ENCODE assay signal across 20 cellular contexts in the genomic region with DNA sequence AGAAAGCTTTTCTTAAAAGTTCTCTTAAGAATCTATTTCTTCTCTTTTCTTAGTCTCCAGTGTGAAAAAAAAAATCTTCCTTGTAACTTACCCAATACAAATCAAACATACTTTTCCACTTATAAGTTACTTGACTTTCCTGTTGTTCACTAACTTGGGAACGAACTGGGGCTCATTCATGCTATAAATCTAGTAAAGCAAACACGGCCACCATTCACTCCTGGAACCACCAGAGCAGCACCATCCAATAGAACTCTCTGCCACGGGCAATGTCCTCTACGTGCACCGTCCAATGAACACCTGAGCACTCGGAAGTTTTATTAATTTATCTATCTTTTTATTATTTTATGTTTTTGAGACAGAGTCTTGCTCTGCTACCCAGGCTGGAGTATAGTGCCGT. TPM values are rescaled to one million over a fixed set of nuclear protein-coding genes. Genes with fewer than 3 reads are reported as not detected.
DNase-seq lines count a peak whose midpoint lies in the region; ATAC-seq and TF ChIP-seq lines count a peak whose summit lies in the region.
"Had no signal": no experiment of that assay in that cellular context is flagged by ENCODE, and none has a peak within 500 bp of the region (broad histone marks: within the 10 kb centered on the region; RNA-seq: fewer than 3 reads in every experiment).

No MANE protein-coding gene starts in this region.

- no peak for TF ChIP-seq EP300 in SK-N-SH (IDR thresholded peaks at IDR 0.05; ENCODE audit: borderline replicate concordance in 1 of 2, low read depth in 1 of 2, low read length in 1 of 2)

- H3K9me3 ChIP-seq in lower lobe of right lung (no peaks in the 10 kb centered on the region), thyroid gland (no peaks in the 10 kb centered on the region), SK-N-SH (no peaks in the 10 kb centered on the region)
- H3K9me3 ChIP-seq: A549, BLaER1, esophagus muscularis mucosa, neutrophil, right atrium auricular region had no signal

- POLR2A ChIA-PET in SK-N-SH (lab: Yijun Ruan, JAX) = no interaction called here
- POLR2A ChIA-PET in activated CD4-positive, alpha-beta T cell treated with anti-CD3 and anti-CD28 coated beads, Interleukin-2, amount 10 ng/mL, durations not matched to agents 7 days and 5 days (lab: Charles Lee) = no interaction called here

- TF ChIP-seq CTCF in lower lobe of right lung (IDR thresholded peaks at IDR 0.05) (no peak), thyroid gland (IDR thresholded peaks at IDR 0.05) (no peak), SK-N-SH (IDR thresholded peaks at IDR 0.05) (no peak)

- no peak overlapping the region for H2AFZ ChIP-seq in SK-N-SH (ENCODE audit: low read depth)

- H3F3A ChIP-seq in SK-N-SH (replicated peaks; ENCODE audit: insufficient read depth) = peaks cover 13% of the 10 kb centered on the region

- ATAC-seq in lower lobe of right lung = peak; percentile 17 to 43
- ATAC-seq: A549 had no signal

- no peak for TF ChIP-seq POLR2A in thyroid gland (IDR thresholded peaks at IDR 0.05)

- H3K9me3 Mint-ChIP-seq in activated naive CD4-positive, alpha-beta T cell treated with anti-CD3 and anti-CD28 coated beads, Interleukin-2, amount 50 U/mL, for 24 hours = no peaks in the 10 kb centered on the region
- H3K9me3 Mint-ChIP-seq in activated naive CD4-positive, alpha-beta T cell treated with anti-CD3 and anti-CD28 coated beads for 36 hours = no peaks in the 10 kb centered on the region
- no peaks in the 10 kb centered on the region for H3K9me3 Mint-ChIP-seq in dendritic cell treated with granulocyte-macrophage colony-stimulating factor and Interleukin-4, amounts not matched to agents 40 ng/mL and 50 ng/mL, for 4 days
- no peaks in the 10 kb centered on the region for H3K9me3 Mint-ChIP-seq in activated CD4-positive, alpha-beta T cell treated with anti-CD3 and anti-CD28 coated beads, Interleukin-2, amount 10 ng/mL, durations not matched to agents 7 days and 5 days

- H3K36me3 ChIP-seq in lower lobe of right lung (peaks cover 99% of the 10 kb centered on the region), thyroid gland (peaks cover 41 to 54% of the 10 kb centered on the region in 2 donors), SK-N-SH (replicated peaks in 1 of 2; ENCODE audit: control insufficient read depth in 1 of 2, insufficient read depth in 2 of 2, low read length in 1 of 2) (peaks cover 64 to 78% of the 10 kb centered on the region in 2 experiments)

- no peaks in the 10 kb centered on the region for H3K9me2 ChIP-seq in SK-N-SH

- CTCF ChIA-PET in activated naive CD4-positive, alpha-beta T cell treated with anti-CD3 and anti-CD28 coated beads for 36 hours (lab: Charles Lee) = interaction anchor here (0.6 to 0.7 kb wide), 2 partner anchors 195 to 491 kb away, joined by 3 read pairs; no protein-coding TSS in a partner anchor
- CTCF ChIA-PET in SK-N-SH (lab: Yijun Ruan, JAX) = interaction anchor here (1.3 to 2.6 kb wide), 4 partner anchors 23 to 228 kb away, joined by 3 to 17 read pairs (median 5); a partner anchor contains a TSS
- CTCF ChIA-PET in activated CD4-positive, alpha-beta T cell treated with anti-CD3 and anti-CD28 coated beads, Interleukin-2, amount 10 ng/mL, durations not matched to agents 7 days and 5 days (lab: Charles Lee) = no interaction called here

- H3K36me3 Mint-ChIP-seq in activated naive CD4-positive, alpha-beta T cell treated with anti-CD3 and anti-CD28 coated beads, Interleukin-2, amount 50 U/mL, for 24 hours = peaks cover 17% of the 10 kb centered on the region
- H3K36me3 Mint-ChIP-seq in activated naive CD4-positive, alpha-beta T cell treated with anti-CD3 and anti-CD28 coated beads for 36 hours (ENCODE audit: low read depth) = peaks cover 29% of the 10 kb centered on the region
- H3K36me3 Mint-ChIP-seq in dendritic cell treated with granulocyte-macrophage colony-stimulating factor and Interleukin-4, amounts not matched to agents 40 ng/mL and 50 ng/mL, for 4 days (ENCODE audit: low read depth) = peaks cover 95% of the 10 kb centered on the region
- peaks cover 46% of the 10 kb centered on the region for H3K36me3 Mint-ChIP-seq in activated CD4-positive, alpha-beta T cell treated with anti-CD3 and anti-CD28 coated beads, Interleukin-2, amount 10 ng/mL, durations not matched to agents 7 days and 5 days (ENCODE audit: low read depth)

- DNase-seq in activated naive CD4-positive, alpha-beta T cell treated with anti-CD3 and anti-CD28 coated beads for 36 hours = no peak
- DNase-seq in lower lobe of right lung (no peak), thyroid gland (peak; percentile 52 to 62), NCI-H345 (lab: John Stamatoyannopoulos, UW) (no peak), SK-N-SH (no peak)
- no peak for DNase-seq in activated CD4-positive, alpha-beta T cell treated with anti-CD3 and anti-CD28 coated beads, Interleukin-2, amount 10 ng/mL, durations not matched to agents 7 days and 5 days
- DNase-seq: activated CD4-positive, alpha-beta T cell treated with anti-CD3 and anti-CD28 coated beads for 4 hours; activated CD8-positive, alpha-beta memory T cell treated with anti-CD3 and anti-CD28 coated beads, Interleukin-2, amount 50 U/mL, for 48 hours; activated gamma-delta T cell; NCI-H2029; NK-92 treated with Interleukin-12 subunit alpha and Interleukin-12 subunit beta, amount 100 ng/mL, for 24 hours had no signal

- TF ChIP-seq RAD21 in SK-N-SH (IDR thresholded peaks at IDR 0.05; ENCODE audit: low read length) = no peak

- H3K27ac ChIP-seq in lower lobe of right lung = peak overlapping the region; percentile 75
- peak overlapping the region; percentile 92 to 96 (median 93) for H3K27ac ChIP-seq in thyroid gland
- no peak overlapping the region for H3K27ac ChIP-seq in SK-N-SH (ENCODE audit: low read depth in 2 of 2, low read length in 1 of 2)
- H3K27ac ChIP-seq: A549, BLaER1, esophagus muscularis mucosa, KMS-11, neutrophil, right atrium auricular region had no signal

- no peak overlapping the region for H3K4me2 ChIP-seq in SK-N-SH
- H3K4me2 ChIP-seq: A549, BLaER1, KMS-11 had no signal

- no peak overlapping the region for H3K9ac ChIP-seq in SK-N-SH
- H3K9ac ChIP-seq: BLaER1, KMS-11 had no signal

- WGBS in thyroid gland, 2 donors = 37 to 53% methylated on average over 7 of the region's 7 CpGs
- WGBS in SK-N-SH (ENCODE audit: low lambda C conversion rate) = 92% methylated on average over 7 of the region's 7 CpGs

- H3K27me3 ChIP-seq in lower lobe of right lung (ENCODE audit: low read depth) = no peaks in the 10 kb centered on the region
- H3K27me3 ChIP-seq in thyroid gland = no peaks in the 10 kb centered on the region
- H3K27me3 ChIP-seq in SK-N-SH (ENCODE audit: insufficient read depth) = no peaks in the 10 kb centered on the region
- H3K27me3 ChIP-seq: BLaER1, esophagus muscularis mucosa, neutrophil, right atrium auricular region had no signal

- H3K4me3 ChIP-seq in lower lobe of right lung = no peak overlapping the region
- H3K4me3 ChIP-seq in thyroid gland (replicated peaks in 1 of 3) = no peak overlapping the region
- H3K4me3 ChIP-seq in SK-N-SH (ENCODE audit: low read depth in 2 of 2, low read length in 1 of 2) = no peak overlapping the region
- H3K4me3 ChIP-seq: A549, BLaER1, esophagus muscularis mucosa, right atrium auricular region had no signal

- H3K4me3 Mint-ChIP-seq in activated naive CD4-positive, alpha-beta T cell treated with anti-CD3 and anti-CD28 coated beads, Interleukin-2, amount 50 U/mL, for 24 hours = no peak overlapping the region
- no peak overlapping the region for H3K4me3 Mint-ChIP-seq in activated naive CD4-positive, alpha-beta T cell treated with anti-CD3 and anti-CD28 coated beads for 36 hours
- H3K4me3 Mint-ChIP-seq in dendritic cell treated with granulocyte-macrophage colony-stimulating factor and Interleukin-4, amounts not matched to agents 40 ng/mL and 50 ng/mL, for 4 days = no peak overlapping the region
- no peak overlapping the region for H3K4me3 Mint-ChIP-seq in activated CD4-positive, alpha-beta T cell treated with anti-CD3 and anti-CD28 coated beads, Interleukin-2, amount 10 ng/mL, durations not matched to agents 7 days and 5 days

- peaks cover 22% of the 10 kb centered on the region; the same call in 1 of the 2 replicates for H3K79me2 ChIP-seq in SK-N-SH (ENCODE audit: insufficient read depth)

- no peaks in the 10 kb centered on the region for H3K27me3 Mint-ChIP-seq in activated naive CD4-positive, alpha-beta T cell treated with anti-CD3 and anti-CD28 coated beads, Interleukin-2, amount 50 U/mL, for 24 hours
- H3K27me3 Mint-ChIP-seq in activated naive CD4-positive, alpha-beta T cell treated with anti-CD3 and anti-CD28 coated beads for 36 hours (ENCODE audit: low read depth) = no peaks in the 10 kb centered on the region
- no peaks in the 10 kb centered on the region for H3K27me3 Mint-ChIP-seq in dendritic cell treated with granulocyte-macrophage colony-stimulating factor and Interleukin-4, amounts not matched to agents 40 ng/mL and 50 ng/mL, for 4 days
- H3K27me3 Mint-ChIP-seq in activated CD4-positive, alpha-beta T cell treated with anti-CD3 and anti-CD28 coated beads, Interleukin-2, amount 10 ng/mL, durations not matched to agents 7 days and 5 days = no peaks in the 10 kb centered on the region

- intact Hi-C loops in activated naive CD4-positive, alpha-beta T cell treated with anti-CD3 and anti-CD28 coated beads for 36 hours (cut with micrococcal nuclease) = no loop called here
- intact Hi-C loops in dendritic cell treated with granulocyte-macrophage colony-stimulating factor and Interleukin-4, amounts not matched to agents 40 ng/mL and 50 ng/mL, for 4 days (cut with micrococcal nuclease) = no loop called here
- intact Hi-C loops in lower lobe of right lung (cut with DNase I) = no loop called here
- intact Hi-C loops in thyroid gland (cut with DNase I) = no loop called here

- H3K27ac Mint-ChIP-seq in activated naive CD4-positive, alpha-beta T cell treated with anti-CD3 and anti-CD28 coated beads, Interleukin-2, amount 50 U/mL, for 24 hours = peak overlapping the region; percentile 79
- H3K27ac Mint-ChIP-seq in activated naive CD4-positive, alpha-beta T cell treated with anti-CD3 and anti-CD28 coated beads for 36 hours = no peak overlapping the region
- peak overlapping the region; percentile 18 for H3K27ac Mint-ChIP-seq in dendritic cell treated with granulocyte-macrophage colony-stimulating factor and Interleukin-4, amounts not matched to agents 40 ng/mL and 50 ng/mL, for 4 days
- no peak overlapping the region for H3K27ac Mint-ChIP-seq in activated CD4-positive, alpha-beta T cell treated with anti-CD3 and anti-CD28 coated beads, Interleukin-2, amount 10 ng/mL, durations not matched to agents 7 days and 5 days

- H4K20me1 ChIP-seq in SK-N-SH (ENCODE audit: insufficient read depth) = no peaks in the 10 kb centered on the region

- H3K4me1 ChIP-seq in lower lobe of right lung = peaks cover 38% of the 10 kb centered on the region
- peaks cover 44 to 49% of the 10 kb centered on the region in 2 donors for H3K4me1 ChIP-seq in thyroid gland
- H3K4me1 ChIP-seq in SK-N-SH (ENCODE audit: control insufficient read depth in 1 of 2, insufficient read depth in 2 of 2, low read depth in 1 of 2, low read length in 1 of 2) = no peaks in the 10 kb centered on the region
- H3K4me1 ChIP-seq: BLaER1, esophagus muscularis mucosa had no signal

- peaks cover 39% of the 10 kb centered on the region for H3K4me1 Mint-ChIP-seq in activated naive CD4-positive, alpha-beta T cell treated with anti-CD3 and anti-CD28 coated beads, Interleukin-2, amount 50 U/mL, for 24 hours
- peaks cover 23% of the 10 kb centered on the region for H3K4me1 Mint-ChIP-seq in activated naive CD4-positive, alpha-beta T cell treated with anti-CD3 and anti-CD28 coated beads for 36 hours (ENCODE audit: low read depth)
- H3K4me1 Mint-ChIP-seq in dendritic cell treated with granulocyte-macrophage colony-stimulating factor and Interleukin-4, amounts not matched to agents 40 ng/mL and 50 ng/mL, for 4 days (ENCODE audit: low read depth) = peaks cover 42% of the 10 kb centered on the region
- peaks cover 12% of the 10 kb centered on the region for H3K4me1 Mint-ChIP-seq in activated CD4-positive, alpha-beta T cell treated with anti-CD3 and anti-CD28 coated beads, Interleukin-2, amount 10 ng/mL, durations not matched to agents 7 days and 5 days

RNA-seq across cellular contexts. Expression of a gene that starts 20.7 kb away (rescaled TPM):
- total RNA-seq in activated naive CD4-positive, alpha-beta T cell treated with anti-CD3 and anti-CD28 coated beads for 36 hours = 100 to 1,000 TPM; 127 to 131 TPM
- total RNA-seq in lower lobe of right lung = 65.0 TPM
- 10 to 100 TPM; 48.2 to 67.0 (median 54.5) TPM for total RNA-seq in thyroid gland
- 76.8 and 81.4 TPM in 2 replicates for polyA plus RNA-seq in SK-N-SH (2012; rRNA removed)
- 74.4 and 76.2 TPM in 2 replicates for polyA plus RNA-seq in SK-N-SH (2012; cell fraction: cytosol; rRNA removed)
- polyA plus RNA-seq in SK-N-SH (2012; cell fraction: nucleus; rRNA removed) = 53.5 and 64.0 TPM in 2 replicates
- total RNA-seq in activated CD4-positive, alpha-beta T cell treated with anti-CD3 and anti-CD28 coated beads, Interleukin-2, amount 10 ng/mL, durations not matched to agents 7 days and 5 days = 10 to 100 TPM; 91.3 to 96.0 TPM

RNA-seq across cellular contexts. Expression of a gene that starts 23.0 kb away (rescaled TPM):
- 1 to 10 TPM; 3.3 to 3.6 TPM for total RNA-seq in activated naive CD4-positive, alpha-beta T cell treated with anti-CD3 and anti-CD28 coated beads for 36 hours
- total RNA-seq in lower lobe of right lung = not detected
- total RNA-seq in thyroid gland = not detected
- 0.05 and 0.08 TPM in 2 replicates for polyA plus RNA-seq in SK-N-SH (2012; rRNA removed)
- polyA plus RNA-seq in SK-N-SH (2012; cell fraction: cytosol; rRNA removed) = 0.03 TPM in 2 replicates
- polyA plus RNA-seq in SK-N-SH (2012; cell fraction: nucleus; rRNA removed) = 0.08 and 0.15 TPM in 2 replicates
- total RNA-seq in activated CD4-positive, alpha-beta T cell treated with anti-CD3 and anti-CD28 coated beads, Interleukin-2, amount 10 ng/mL, durations not matched to agents 7 days and 5 days = under 1 TPM; 0.15 TPM
- total RNA-seq: cardiac septum, right atrium auricular region had no signal

RNA-seq across cellular contexts. Expression of a gene that starts 24.5 kb away (rescaled TPM):
- total RNA-seq in activated naive CD4-positive, alpha-beta T cell treated with anti-CD3 and anti-CD28 coated beads for 36 hours = under 1 TPM in 1 of 2 experiments, not detected in 1; 0.14 TPM
- 36.8 TPM for total RNA-seq in lower lobe of right lung
- 10 to 100 TPM; 14.8 to 33.4 (median 23.3) TPM for total RNA-seq in thyroid gland
- polyA plus RNA-seq in SK-N-SH (2012; rRNA removed) = 0.15 and 0.23 TPM in 2 replicates
- polyA plus RNA-seq in SK-N-SH (2012; cell fraction: cytosol; rRNA removed) = 0.09 and 0.16 TPM in 2 replicates
- polyA plus RNA-seq in SK-N-SH (2012; cell fraction: nucleus; rRNA removed) = 0.26 and 0.42 TPM in 2 replicates
- total RNA-seq in activated CD4-positive, alpha-beta T cell treated with anti-CD3 and anti-CD28 coated beads, Interleukin-2, amount 10 ng/mL, durations not matched to agents 7 days and 5 days = under 1 TPM; 0.02 to 0.05 TPM

RNA-seq across cellular contexts. Expression of a gene that starts 27.4 kb away (rescaled TPM):
- 1 to 10 TPM; 6.4 to 6.5 TPM for total RNA-seq in activated naive CD4-positive, alpha-beta T cell treated with anti-CD3 and anti-CD28 coated beads for 36 hours
- not detected for total RNA-seq in lower lobe of right lung
- total RNA-seq in thyroid gland = 1 to 10 TPM in 1 of 4 donors, not detected in 3; 2.2 TPM
- polyA plus RNA-seq in SK-N-SH (2012; rRNA removed) = 0.03 TPM in 1 of 2 replicates, not detected in the other
- 0.01 TPM in 1 of 2 replicates, not detected in the other for polyA plus RNA-seq in SK-N-SH (2012; cell fraction: cytosol; rRNA removed)
- 0.12 and 0.26 TPM in 2 replicates for polyA plus RNA-seq in SK-N-SH (2012; cell fraction: nucleus; rRNA removed)
- under 1 TPM in 1 of 2 experiments, not detected in 1; 0.27 TPM for total RNA-seq in activated CD4-positive, alpha-beta T cell treated with anti-CD3 and anti-CD28 coated beads, Interleukin-2, amount 10 ng/mL, durations not matched to agents 7 days and 5 days
- total RNA-seq: cardiac septum, right atrium auricular region had no signal

RNA-seq across cellular contexts. Expression of a gene that starts 50.9 kb away (rescaled TPM):
- total RNA-seq in activated naive CD4-positive, alpha-beta T cell treated with anti-CD3 and anti-CD28 coated beads for 36 hours = 1 to 10 TPM; 3.1 to 5.0 TPM
- total RNA-seq in lower lobe of right lung (8.4 TPM), thyroid gland (1 to 10 TPM; 3.1 to 9.7 (median 9.3) TPM)
- 14.6 and 22.1 TPM in 2 replicates for polyA plus RNA-seq in SK-N-SH (2012; rRNA removed)
- polyA plus RNA-seq in SK-N-SH (2012; cell fraction: cytosol; rRNA removed) = 2.8 and 4.4 TPM in 2 replicates
- polyA plus RNA-seq in SK-N-SH (2012; cell fraction: nucleus; rRNA removed) = 71.9 and 153 TPM in 2 replicates
- total RNA-seq in activated CD4-positive, alpha-beta T cell treated with anti-CD3 and anti-CD28 coated beads, Interleukin-2, amount 10 ng/mL, durations not matched to agents 7 days and 5 days = 1 to 10 TPM; 6.9 to 7.1 TPM

Comparison
In these comparisons a context has a peak if more than half of its experiments do, and no peak if none do; other contexts are left out.
1. H3K27ac Mint-ChIP-seq: peak in activated naive CD4-positive, alpha-beta T cell treated with anti-CD3 and anti-CD28 coated beads, Interleukin-2, amount 50 U/mL, for 24 hours (single experiment) and dendritic cell treated with granulocyte-macrophage colony-stimulating factor and Interleukin-4, amounts not matched to agents 40 ng/mL and 50 ng/mL, for 4 days (single experiment); none in activated naive CD4-positive, alpha-beta T cell treated with anti-CD3 and anti-CD28 coated beads for 36 hours (single experiment) and activated CD4-positive, alpha-beta T cell treated with anti-CD3 and anti-CD28 coated beads, Interleukin-2, amount 10 ng/mL, durations not matched to agents 7 days and 5 days (single experiment).
2. DNase-seq: peak in thyroid gland (2 of 2); none in activated naive CD4-positive, alpha-beta T cell treated with anti-CD3 and anti-CD28 coated beads for 36 hours (single experiment), lower lobe of right lung (single experiment), NCI-H345 (single experiment), SK-N-SH (single experiment) and activated CD4-positive, alpha-beta T cell treated with anti-CD3 and anti-CD28 coated beads, Interleukin-2, amount 10 ng/mL, durations not matched to agents 7 days and 5 days (single experiment).
3. H3K27ac ChIP-seq: peak in lower lobe of right lung (single experiment) and thyroid gland (3 of 3); none in SK-N-SH (0 of 2).
4. RNA of a gene that starts 24.5 kb away (total RNA-seq): 36.8 TPM in lower lobe of right lung (single experiment) and 14.8 to 33.4 TPM in thyroid gland; 0.14 TPM in activated naive CD4-positive, alpha-beta T cell treated with anti-CD3 and anti-CD28 coated beads for 36 hours and 0.02 to 0.05 TPM in activated CD4-positive, alpha-beta T cell treated with anti-CD3 and anti-CD28 coated beads, Interleukin-2, amount 10 ng/mL, durations not matched to agents 7 days and 5 days; every median in the first group is over 10 times any median in the second.